ENCODE assay signal across 8 cellular contexts in genomic region chr1:178725603-178726517, GRCh38. TPM values are rescaled to one million over a fixed set of nuclear protein-coding genes. Genes with fewer than 3 reads are reported as not detected.
DNase-seq lines count a peak whose midpoint lies in the region; ATAC-seq, FAIRE-seq and TF ChIP-seq lines count a peak whose summit lies in the region.

No MANE protein-coding gene starts in this region.

- H3K36me3 ChIP-seq in SK-N-MC (ENCODE audit: insufficient read depth, low read length) (no peaks in the 10 kb centered on the region), ovary (no peaks in the 10 kb centered on the region)

- no peak overlapping the region for H3K27ac ChIP-seq in SK-N-MC
- peak overlapping the region; percentile 61 for H3K27ac ChIP-seq in adipose tissue (ENCODE audit: low read depth, low read length)
- H3K27ac ChIP-seq in ovary = peak overlapping the region; percentile 88 to 90

- H3K4me3 ChIP-seq in SK-N-MC = peak overlapping the region; percentile 83
- peak overlapping the region; percentile 90 for H3K4me3 ChIP-seq in ovary

- DNase-seq in ELR (ENCODE audit: low read depth) (peak; percentile 87), H54 (ENCODE audit: insufficient read length, low spot score) (peak; percentile 65), SK-N-MC (ENCODE audit: low read depth, low spot score) (no peak), Right ventricle myocardium superior (peak; percentile 71), ovary (peak; percentile 59 to 79 (median 68)), urothelium cell line (ENCODE audit: low spot score) (peak; percentile 76)

- peak overlapping the region; percentile 49 for H3K9ac ChIP-seq in SK-N-MC (ENCODE audit: insufficient read length)

- intact Hi-C loops in Right ventricle myocardium superior (cut with DNase I) (no loop called here), ovary (cut with DNase I) (no loop called here)

- no peaks in the 10 kb centered on the region for H3K4me1 ChIP-seq in ovary (ENCODE audit: insufficient read depth)

- peak; percentile 43 for TF ChIP-seq CTCF in LNCAP (IDR thresholded peaks at IDR 0.05)
- peak in 1 of 3 donors; percentile 9 for TF ChIP-seq CTCF in ovary (IDR thresholded peaks at IDR 0.05)

- H3K27me3 ChIP-seq in ovary = no peaks in the 10 kb centered on the region

- TF ChIP-seq POLR2A in H54 (IDR thresholded peaks at IDR 0.05; ENCODE audit: low read depth, low read length) (no peak), ovary (IDR thresholded peaks at IDR 0.05) (no peak)

- no peak for TF ChIP-seq EP300 in ovary (IDR thresholded peaks at IDR 0.05)

- peak; percentile 83 for ATAC-seq in Right ventricle myocardium superior (ENCODE audit: poor library complexity)

- peak; percentile 96 for FAIRE-seq in H54 (lab: Jason Lieb, UNC)
- FAIRE-seq in urothelium cell line (lab: Jason Lieb, UNC) = peak; percentile 71

- H3K9me3 ChIP-seq in SK-N-MC (ENCODE audit: low read depth, low read length) = no peaks in the 10 kb centered on the region
- H3K9me3 ChIP-seq in ovary = no peaks in the 10 kb centered on the region

- 0 to 1% (median 0%) methylated on average over 61 to 76 of the region's 76 CpGs for WGBS in adipose tissue, 3 donors
- WGBS in ovary, 3 donors = 0 to 1% (median 1%) methylated on average over 39 to 76 of the region's 76 CpGs

RNA-seq across cellular contexts. Expression of gene RALGPS2, which starts 0.8 kb away (rescaled TPM):
- polyA plus RNA-seq in adipose tissue (1 to 10 TPM; 1.5 to 7.3 (median 1.9) TPM), ovary (1 to 10 TPM; 6.4 to 9.7 TPM)
- total RNA-seq in Right ventricle myocardium superior (13.8 TPM), ovary (10 to 100 TPM; 14.4 to 43.4 (median 26.4) TPM)
